Comparison of ENCODE assay signal across 1 cellular context in the genomic region with DNA sequence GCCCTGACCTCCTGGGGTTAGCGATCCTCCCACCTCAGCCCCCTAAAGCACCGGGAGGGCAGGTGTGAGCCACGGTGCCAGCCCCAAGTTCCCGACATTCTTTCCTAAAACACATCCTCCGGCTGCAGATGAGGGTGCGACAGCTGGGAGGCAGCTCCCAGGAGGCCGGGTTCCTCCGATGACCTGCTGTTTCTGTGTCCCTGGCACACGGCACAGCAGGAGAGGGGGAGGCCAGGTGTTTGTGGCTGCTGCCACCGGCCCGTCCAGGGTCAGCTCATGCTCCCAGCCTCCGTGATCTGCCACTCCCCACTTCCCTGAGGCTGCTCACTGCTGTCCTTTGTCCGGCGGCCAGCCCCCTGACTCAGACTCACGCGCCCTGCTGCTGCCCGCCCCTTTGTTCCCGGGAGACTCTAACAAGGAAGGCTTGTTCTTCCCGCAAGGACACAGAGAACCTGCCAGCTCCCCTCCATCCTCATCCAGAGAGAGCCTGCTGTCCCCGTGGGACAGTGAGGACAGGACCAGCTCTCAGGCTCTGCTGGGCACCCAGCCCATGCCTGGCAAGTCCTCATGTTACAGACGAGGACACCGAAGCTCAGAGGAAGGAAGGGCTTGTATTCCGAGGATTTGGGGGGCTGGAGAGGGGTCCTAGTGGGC.
TF ChIP-seq lines count a peak whose summit lies in the region.

No MANE protein-coding gene starts in this region.

TF ChIP-seq in IMR-90, 13 proteins besides CTCF, POLR2A, EP300 and RAD21:
- no peak for TF ChIP-seq RFX5 (IDR thresholded peaks at IDR 0.05; ENCODE audit: low read depth, low read length)
- TF ChIP-seq MXI1 (IDR thresholded peaks at IDR 0.05; ENCODE audit: borderline replicate concordance, low read depth, low read length) = no peak
- TF ChIP-seq RCOR1 (IDR thresholded peaks at IDR 0.05; ENCODE audit: insufficient replicate concordance, low read length) = no peak
- no peak for TF ChIP-seq SMC3 (IDR thresholded peaks at IDR 0.05; ENCODE audit: low read depth, low read length)
- TF ChIP-seq, protein P1, sequence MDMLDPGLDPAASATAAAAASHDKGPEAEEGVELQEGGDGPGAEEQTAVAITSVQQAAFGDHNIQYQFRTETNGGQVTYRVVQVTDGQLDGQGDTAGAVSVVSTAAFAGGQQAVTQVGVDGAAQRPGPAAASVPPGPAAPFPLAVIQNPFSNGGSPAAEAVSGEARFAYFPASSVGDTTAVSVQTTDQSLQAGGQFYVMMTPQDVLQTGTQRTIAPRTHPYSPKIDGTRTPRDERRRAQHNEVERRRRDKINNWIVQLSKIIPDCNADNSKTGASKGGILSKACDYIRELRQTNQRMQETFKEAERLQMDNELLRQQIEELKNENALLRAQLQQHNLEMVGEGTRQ (IDR thresholded peaks at IDR 0.05; ENCODE audit: low read depth, low read length) = no peak
- TF ChIP-seq, protein P2, sequence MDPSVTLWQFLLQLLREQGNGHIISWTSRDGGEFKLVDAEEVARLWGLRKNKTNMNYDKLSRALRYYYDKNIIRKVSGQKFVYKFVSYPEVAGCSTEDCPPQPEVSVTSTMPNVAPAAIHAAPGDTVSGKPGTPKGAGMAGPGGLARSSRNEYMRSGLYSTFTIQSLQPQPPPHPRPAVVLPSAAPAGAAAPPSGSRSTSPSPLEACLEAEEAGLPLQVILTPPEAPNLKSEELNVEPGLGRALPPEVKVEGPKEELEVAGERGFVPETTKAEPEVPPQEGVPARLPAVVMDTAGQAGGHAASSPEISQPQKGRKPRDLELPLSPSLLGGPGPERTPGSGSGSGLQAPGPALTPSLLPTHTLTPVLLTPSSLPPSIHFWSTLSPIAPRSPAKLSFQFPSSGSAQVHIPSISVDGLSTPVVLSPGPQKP (IDR thresholded peaks at IDR 0.05; ENCODE audit: borderline replicate concordance, low read depth, low read length) = no peak
- no peak for TF ChIP-seq CEBPB (IDR thresholded peaks at IDR 0.05; ENCODE audit: low read depth, low read length)
- no peak for TF ChIP-seq MAFK (IDR thresholded peaks at IDR 0.05; ENCODE audit: low read depth, low read length)
- no peak for TF ChIP-seq NFE2L2 (IDR thresholded peaks at IDR 0.05; ENCODE audit: low read depth, low read length)
- TF ChIP-seq MAZ (IDR thresholded peaks at IDR 0.05; ENCODE audit: borderline replicate concordance, low read depth, low read length) = no peak
